Comparison of ENCODE assay signal across 13 cellular contexts in genomic region chr20:58339741-58340140, GRCh38. TPM values are rescaled to one million over a fixed set of nuclear protein-coding genes. Genes with fewer than 3 reads are reported as not detected.
DNase-seq lines count a peak whose midpoint lies in the region; TF ChIP-seq lines count a peak whose summit lies in the region.
"Had no signal": no experiment of that assay in that cellular context is flagged by ENCODE, and none has a peak within 500 bp of the region (broad histone marks: within the 10 kb centered on the region; RNA-seq: fewer than 3 reads in every experiment).

No MANE protein-coding gene starts in this region.

- no peak overlapping the region for H2BK15ac ChIP-seq in mesendoderm (replicated peaks; ENCODE audit: low read depth)

- no peaks in the 10 kb centered on the region for H3K79me2 ChIP-seq in mesendoderm (ENCODE audit: control insufficient read depth, insufficient read depth, low read length)

- H4K8ac ChIP-seq in mesendoderm (ENCODE audit: low read depth, low read length), result no peak overlapping the region

- no peak overlapping the region for H3K9ac ChIP-seq in mesendoderm (ENCODE audit: low read length)

- H3K36me3 ChIP-seq in mesendoderm (ENCODE audit: control insufficient read depth, insufficient read depth, low read length) (no peaks in the 10 kb centered on the region), uterus (no peaks in the 10 kb centered on the region)
- H3K36me3 ChIP-seq: BE2C, HAP-1 had no signal

- H3K56ac ChIP-seq in mesendoderm (ENCODE audit: low read length), result no peak overlapping the region

- POLR2A ChIA-PET in RWPE1 (lab: Yijun Ruan, JAX; ENCODE audit: low non-redundant PET), result interaction anchor here (0.5 kb wide), 1 partner anchor 132 kb away, joined by 3 read pairs; no protein-coding TSS in a partner anchor

- H3K27ac ChIP-seq in RWPE1 (peak overlapping the region; percentile 34), epithelial cell of prostate (peak overlapping the region; percentile 82), mesendoderm (ENCODE audit: low read depth, low read length) (no peak overlapping the region), uterus (no peak overlapping the region)
- H3K27ac ChIP-seq: C4-2B had no signal

- H3K4me2 ChIP-seq in mesendoderm (ENCODE audit: low read length), result no peak overlapping the region

- peak; percentile 11 for DNase-seq in ELF-1 (ENCODE audit: low read depth, low spot score)
- DNase-seq in RWPE1 (ENCODE audit: low spot score), result no peak
- DNase-seq in epithelial cell of prostate (ENCODE audit: low read depth, low spot score), result no peak
- peak; percentile 22 for DNase-seq in mesendoderm
- DNase-seq in uterus, result no peak
- no peak for DNase-seq in NCI-H1105 (lab: John Stamatoyannopoulos, UW)
- no peak for DNase-seq in HPDE6-E6E7 (ENCODE audit: extremely low spot score)
- no peak for DNase-seq in NCI-H526 (lab: John Stamatoyannopoulos, UW)
- DNase-seq: BE2C; CD4-positive, alpha-beta memory T cell; DMS79 had no signal

- H3K23ac ChIP-seq in mesendoderm (ENCODE audit: low read length), result no peak overlapping the region

- TF ChIP-seq POLR2A in uterus (IDR thresholded peaks at IDR 0.05), result no peak

- H3K27me3 ChIP-seq in mesendoderm (ENCODE audit: insufficient read depth, low read length, poor library complexity) (no peaks in the 10 kb centered on the region), uterus (no peaks in the 10 kb centered on the region)
- H3K27me3 ChIP-seq: BE2C had no signal

- intact Hi-C loops in uterus (cut with DNase I; ENCODE audit: low total_unique reads), result no loop called here

- CTCF ChIA-PET in RWPE1 (lab: Yijun Ruan, JAX), result interaction anchor here (1.1 kb wide), 1 partner anchor 9 kb away, joined by 3 read pairs; no protein-coding TSS in a partner anchor

- no peak overlapping the region for H3K18ac ChIP-seq in mesendoderm (ENCODE audit: low read length)

- no peak overlapping the region for H4K5ac ChIP-seq in mesendoderm (ENCODE audit: low read length)

- WGBS in mesendoderm (ENCODE audit: extremely low coverage, insufficient coverage, low lambda C conversion rate), result no CpG with 5 or more reads among the region's 6 CpGs

- H3K79me1 ChIP-seq in mesendoderm (ENCODE audit: low read length), result peaks cover 12% of the 10 kb centered on the region

- TF ChIP-seq CTCF in RWPE1 (conservative IDR thresholded peaks at IDR 0.05; ENCODE audit: low read depth) (no peak), uterus (IDR thresholded peaks at IDR 0.05) (no peak)

- H3K4ac ChIP-seq in mesendoderm (ENCODE audit: low read depth, low read length), result no peak overlapping the region

- H3K4me3 ChIP-seq in mesendoderm (ENCODE audit: low read length) (no peak overlapping the region), uterus (no peak overlapping the region)
- H3K4me3 ChIP-seq: HAP-1 had no signal

- no peak overlapping the region for H2AK5ac ChIP-seq in mesendoderm (ENCODE audit: low read length)

- H2BK120ac ChIP-seq in mesendoderm (ENCODE audit: low read depth, low read length), result no peak overlapping the region

- H3K4me1 ChIP-seq in mesendoderm (ENCODE audit: control insufficient read depth, low read depth, low read length) (no peaks in the 10 kb centered on the region), uterus (peaks cover 0 to 3% of the 10 kb centered on the region in 2 donors)
- H3K4me1 ChIP-seq: BE2C had no signal

- H3K9me3 ChIP-seq in uterus, result no peaks in the 10 kb centered on the region
- H3K9me3 ChIP-seq: BE2C, HAP-1 had no signal

- no peak overlapping the region for H2BK5ac ChIP-seq in mesendoderm (ENCODE audit: low read length)

RNA-seq across cellular contexts. Expression of gene RAB22A, which starts 30.2 kb away (rescaled TPM):
- 3.4 TPM for polyA plus RNA-seq in mesendoderm (2013, experiment 1 of 2)
- 3.2 TPM for polyA plus RNA-seq in mesendoderm (2013, experiment 2 of 2)
- 10 to 100 TPM in 3 of 4 donors, 1 to 10 TPM in 1; 9.5 to 29.7 (median 23.3) TPM for total RNA-seq in uterus

RNA-seq across cellular contexts. Expression of gene VAPB, which starts 49.3 kb away (rescaled TPM):
- polyA plus RNA-seq in mesendoderm (2013, experiment 1 of 2), result 36.0 TPM
- 35.9 TPM for polyA plus RNA-seq in mesendoderm (2013, experiment 2 of 2)
- total RNA-seq in uterus, result 10 to 100 TPM; 24.1 to 81.0 (median 48.4) TPM

Comparison
In these comparisons a context has a peak if more than half of its experiments do, and no peak if none do; other contexts are left out.
1. DNase-seq: peak in ELF-1 (single experiment) and mesendoderm (single experiment); none in RWPE1 (single experiment), epithelial cell of prostate (single experiment), uterus (0 of 2), NCI-H1105 (single experiment), HPDE6-E6E7 (single experiment) and NCI-H526 (0 of 2).
2. H3K27ac ChIP-seq: peak in RWPE1 (single experiment) and epithelial cell of prostate (single experiment); none in mesendoderm (single experiment) and uterus (0 of 2).